19 cellular contexts compared by ENCODE assay signal in genomic region chr4:111323496-111323895, GRCh38.
A peak's percentile ranks its signal among the peaks of the same experiment; 100 is the strongest.
DNase-seq lines count a peak whose midpoint lies in the region; ATAC-seq and TF ChIP-seq lines count a peak whose summit lies in the region.
"Had no signal": no experiment of that assay in that cellular context is flagged by ENCODE, and none has a peak within 500 bp of the region (broad histone marks: within the 10 kb centered on the region; RNA-seq: fewer than 3 reads in every experiment).

No MANE protein-coding gene starts in this region.

- no peak overlapping the region for H3K4me3 ChIP-seq in AG09309 (ENCODE audit: control insufficient read depth, low read depth, low read length)
- H3K4me3 ChIP-seq: esophagus muscularis mucosa, mucosa of descending colon had no signal

- TF ChIP-seq CTCF in AG09309 (IDR thresholded peaks at IDR 0.05; ENCODE audit: control insufficient read depth, insufficient read depth, low read depth, low read length, missing control alignments): no peak
- no peak for TF ChIP-seq CTCF in chondrocyte (IDR thresholded peaks at IDR 0.05)
- TF ChIP-seq CTCF in mesothelial cell of epicardium (IDR thresholded peaks at IDR 0.05; ENCODE audit: unreplicated experiment): no peak
- TF ChIP-seq CTCF in activated CD8-positive, alpha-beta T cell treated with anti-CD3 and anti-CD28 coated beads for 36 hours (IDR thresholded peaks at IDR 0.05): no peak

- H3K27me3 Mint-ChIP-seq in chondrocyte (ENCODE audit: low read depth) (no peaks in the 10 kb centered on the region), mesothelial cell of epicardium (ENCODE audit: low read depth) (no peaks in the 10 kb centered on the region)
- no peaks in the 10 kb centered on the region for H3K27me3 Mint-ChIP-seq in activated CD8-positive, alpha-beta T cell treated with anti-CD3 and anti-CD28 coated beads for 36 hours
- no peaks in the 10 kb centered on the region for H3K27me3 Mint-ChIP-seq in activated naive CD4-positive, alpha-beta T cell treated with anti-CD3 and anti-CD28 coated beads, Interleukin-2, amount 10 ng/mL, durations not matched to agents 7 days and 5 days
- H3K27me3 Mint-ChIP-seq: progenitor cell of endocrine pancreas had no signal

- CTCF ChIA-PET in activated CD8-positive, alpha-beta T cell treated with anti-CD3 and anti-CD28 coated beads for 36 hours (lab: Charles Lee): no interaction called here
- CTCF ChIA-PET in activated naive CD4-positive, alpha-beta T cell treated with anti-CD3 and anti-CD28 coated beads, Interleukin-2, amount 10 ng/mL, durations not matched to agents 7 days and 5 days (lab: Charles Lee): no interaction called here

- H3K4me3 Mint-ChIP-seq in chondrocyte (ENCODE audit: unreplicated experiment): peak overlapping the region; percentile 44
- no peak overlapping the region for H3K4me3 Mint-ChIP-seq in mesothelial cell of epicardium
- H3K4me3 Mint-ChIP-seq in activated CD8-positive, alpha-beta T cell treated with anti-CD3 and anti-CD28 coated beads for 36 hours: no peak overlapping the region
- no peak overlapping the region for H3K4me3 Mint-ChIP-seq in activated naive CD4-positive, alpha-beta T cell treated with anti-CD3 and anti-CD28 coated beads, Interleukin-2, amount 10 ng/mL, durations not matched to agents 7 days and 5 days

- peaks cover 30% of the 10 kb centered on the region for H3K4me1 Mint-ChIP-seq in chondrocyte (ENCODE audit: low read depth)
- H3K4me1 Mint-ChIP-seq in mesothelial cell of epicardium: peaks cover 18% of the 10 kb centered on the region
- no peaks in the 10 kb centered on the region for H3K4me1 Mint-ChIP-seq in activated CD8-positive, alpha-beta T cell treated with anti-CD3 and anti-CD28 coated beads for 36 hours (ENCODE audit: low read depth)
- H3K4me1 Mint-ChIP-seq in activated naive CD4-positive, alpha-beta T cell treated with anti-CD3 and anti-CD28 coated beads, Interleukin-2, amount 10 ng/mL, durations not matched to agents 7 days and 5 days: no peaks in the 10 kb centered on the region

- intact Hi-C loops in activated CD8-positive, alpha-beta T cell treated with anti-CD3 and anti-CD28 coated beads for 36 hours (cut with micrococcal nuclease): no loop called here

- H3K9me3 Mint-ChIP-seq in chondrocyte (ENCODE audit: low read depth): no peaks in the 10 kb centered on the region
- no peaks in the 10 kb centered on the region for H3K9me3 Mint-ChIP-seq in mesothelial cell of epicardium
- H3K9me3 Mint-ChIP-seq in activated CD8-positive, alpha-beta T cell treated with anti-CD3 and anti-CD28 coated beads for 36 hours: peaks cover 1% of the 10 kb centered on the region
- H3K9me3 Mint-ChIP-seq in activated naive CD4-positive, alpha-beta T cell treated with anti-CD3 and anti-CD28 coated beads, Interleukin-2, amount 10 ng/mL, durations not matched to agents 7 days and 5 days: no peaks in the 10 kb centered on the region

- POLR2A ChIA-PET in activated CD8-positive, alpha-beta T cell treated with anti-CD3 and anti-CD28 coated beads for 36 hours (lab: Charles Lee): no interaction called here

- DNase-seq in AG09309 (ENCODE audit: low read depth) (peak; percentile 37), LHCN-M2 (ENCODE audit: low read depth) (peak; percentile 90), chondrocyte (ENCODE audit: low spot score) (no peak), mesothelial cell of epicardium (ENCODE audit: low spot score in 2 of 2, unreplicated experiment in 2 of 2) (no peak), NCI-H524 treated with DMSO at 0.1 percent for 48 hours (lab: John Stamatoyannopoulos, UW) (no peak), occipital lobe (lab: John Stamatoyannopoulos, UW) (no peak)
- DNase-seq in activated CD8-positive, alpha-beta T cell treated with anti-CD3 and anti-CD28 coated beads for 36 hours: no peak
- DNase-seq in activated naive CD4-positive, alpha-beta T cell treated with anti-CD3 and anti-CD28 coated beads, Interleukin-2, amount 10 ng/mL, durations not matched to agents 7 days and 5 days: no peak
- DNase-seq: C1 segment of cervical spinal cord; DND-41; Kasumi-1; mucosa of descending colon; NCI-H1930; NCI-H748 treated with DMSO at 0.1 percent for 48 hours; SHP77 treated with DMSO at 0.1 percent for 48 hours; stimulated activated CD4-positive, alpha-beta T cell treated with anti-CD3 and anti-CD28 coated beads, Interleukin-2, amount 100 ng/mL, for 48 hours had no signal

- ATAC-seq in activated CD8-positive, alpha-beta T cell treated with anti-CD3 and anti-CD28 coated beads for 36 hours: no peak
- ATAC-seq: activated naive CD4-positive, alpha-beta T cell treated with anti-CD3 and anti-CD28 coated beads, Interleukin-2, amount 50 U/mL, for 72 hours; mucosa of descending colon had no signal

- H3K36me3 Mint-ChIP-seq in chondrocyte (ENCODE audit: low read depth) (no peaks in the 10 kb centered on the region), mesothelial cell of epicardium (no peaks in the 10 kb centered on the region)
- H3K36me3 Mint-ChIP-seq in activated CD8-positive, alpha-beta T cell treated with anti-CD3 and anti-CD28 coated beads for 36 hours (ENCODE audit: low read depth): no peaks in the 10 kb centered on the region
- H3K36me3 Mint-ChIP-seq in activated naive CD4-positive, alpha-beta T cell treated with anti-CD3 and anti-CD28 coated beads, Interleukin-2, amount 10 ng/mL, durations not matched to agents 7 days and 5 days: no peaks in the 10 kb centered on the region
- H3K36me3 Mint-ChIP-seq: activated naive CD4-positive, alpha-beta T cell treated with anti-CD3 and anti-CD28 coated beads, Interleukin-2, amount 50 U/mL, for 72 hours had no signal

- H3K27ac Mint-ChIP-seq in chondrocyte (ENCODE audit: unreplicated experiment): peak overlapping the region; percentile 68
- H3K27ac Mint-ChIP-seq in mesothelial cell of epicardium: peak overlapping the region; percentile 78
- no peak overlapping the region for H3K27ac Mint-ChIP-seq in activated CD8-positive, alpha-beta T cell treated with anti-CD3 and anti-CD28 coated beads for 36 hours
- H3K27ac Mint-ChIP-seq in activated naive CD4-positive, alpha-beta T cell treated with anti-CD3 and anti-CD28 coated beads, Interleukin-2, amount 10 ng/mL, durations not matched to agents 7 days and 5 days: no peak overlapping the region
- H3K27ac Mint-ChIP-seq: activated naive CD4-positive, alpha-beta T cell treated with anti-CD3 and anti-CD28 coated beads, Interleukin-2, amount 50 U/mL, for 72 hours; progenitor cell of endocrine pancreas had no signal

Comparison
In these comparisons a context has a peak if more than half of its experiments do, and no peak if none do; other contexts are left out.
1. DNase-seq: peak in AG09309 (single experiment) and LHCN-M2 (single experiment); none in chondrocyte (single experiment), mesothelial cell of epicardium (0 of 2), activated CD8-positive, alpha-beta T cell treated with anti-CD3 and anti-CD28 coated beads for 36 hours (single experiment), NCI-H524 treated with DMSO at 0.1 percent for 48 hours (single experiment), occipital lobe (single experiment) and activated naive CD4-positive, alpha-beta T cell treated with anti-CD3 and anti-CD28 coated beads, Interleukin-2, amount 10 ng/mL, durations not matched to agents 7 days and 5 days (single experiment).
2. H3K27ac Mint-ChIP-seq: peak in chondrocyte (single experiment) and mesothelial cell of epicardium (single experiment); none in activated CD8-positive, alpha-beta T cell treated with anti-CD3 and anti-CD28 coated beads for 36 hours (single experiment) and activated naive CD4-positive, alpha-beta T cell treated with anti-CD3 and anti-CD28 coated beads, Interleukin-2, amount 10 ng/mL, durations not matched to agents 7 days and 5 days (single experiment).